ENCODE assay signal across 10 cellular contexts in the genomic region with DNA sequence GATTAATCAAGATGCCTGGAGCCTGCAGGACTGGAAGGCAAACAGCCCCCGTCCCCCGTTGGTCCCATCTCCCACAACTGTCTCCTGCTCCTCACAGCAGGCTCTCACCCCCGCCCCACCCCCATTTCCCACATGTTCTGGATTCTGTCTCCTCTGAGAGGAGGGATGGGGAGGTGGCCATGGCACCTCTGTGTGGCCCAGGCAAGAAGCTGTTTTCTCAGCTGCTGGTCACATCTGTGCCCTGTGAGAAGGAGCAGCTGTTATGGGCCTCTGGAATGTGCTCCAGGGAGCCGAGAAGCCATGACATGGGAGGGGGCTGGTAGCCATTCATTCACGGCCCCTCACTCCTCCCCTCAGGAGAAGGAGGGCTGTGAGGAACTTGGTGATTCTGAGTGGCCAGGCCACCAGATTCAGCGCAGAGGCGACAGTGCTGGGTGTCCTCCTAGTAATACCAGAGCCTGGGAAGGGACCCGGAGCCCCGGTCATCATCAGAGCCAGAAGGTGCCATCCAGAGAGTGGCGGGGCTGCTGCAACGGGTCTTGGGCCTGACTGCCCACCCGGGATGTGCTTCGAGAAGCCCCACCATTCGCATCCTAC. TPM values are rescaled to one million over a fixed set of nuclear protein-coding genes. Genes with fewer than 3 reads are reported as not detected.
DNase-seq lines count a peak whose midpoint lies in the region; ATAC-seq and TF ChIP-seq lines count a peak whose summit lies in the region.
"Had no signal": no experiment of that assay in that cellular context is flagged by ENCODE, and none has a peak within 500 bp of the region (broad histone marks: within the 10 kb centered on the region; RNA-seq: fewer than 3 reads in every experiment).

No MANE protein-coding gene starts in this region.

- H3K4me3 Mint-ChIP-seq in CD4-positive, alpha-beta memory T cell = no peak overlapping the region

- H3K36me3 ChIP-seq in PC-3 (ENCODE audit: low read depth, low read length) = 0 out of 2 replicates have a peak, but pooled peaks cover 3% of the 10 kb centered on the region
- no peaks in the 10 kb centered on the region for H3K36me3 ChIP-seq in neural cell (ENCODE audit: insufficient read depth, low read length)
- H3K36me3 ChIP-seq in CD4-positive, alpha-beta memory T cell (ENCODE audit: insufficient read depth, low read length) = no peaks in the 10 kb centered on the region
- H3K36me3 ChIP-seq in MG63 = no peaks in the 10 kb centered on the region

- H3K27ac ChIP-seq in PC-3 (ENCODE audit: low read length) = no peak overlapping the region
- H3K27ac ChIP-seq in neural cell (ENCODE audit: low read length) = no peak overlapping the region
- no peak overlapping the region for H3K27ac ChIP-seq in CD4-positive, alpha-beta memory T cell (ENCODE audit: low read depth, low read length)

- H3K4me2 ChIP-seq in PC-3 (ENCODE audit: low read length) (peak overlapping the region; percentile 93), neural cell (ENCODE audit: low read length) (no peak overlapping the region)

- H3F3A ChIP-seq in PC-3 (ENCODE audit: low read length, unreplicated experiment) = no peaks in the 10 kb centered on the region
- H3F3A ChIP-seq in neural cell (ENCODE audit: insufficient read depth, low read length, poor library complexity, severe bottlenecking) = no peaks in the 10 kb centered on the region

- H3K79me2 ChIP-seq in PC-3 (ENCODE audit: low read length) (peaks cover 20% of the 10 kb centered on the region), neural cell (replicated peaks; ENCODE audit: insufficient read depth, low read length) (peaks cover 47% of the 10 kb centered on the region)

- H3K9me3 ChIP-seq in PC-3 (ENCODE audit: low read length) (no peaks in the 10 kb centered on the region), neural cell (ENCODE audit: low read length) (no peaks in the 10 kb centered on the region), MG63 (no peaks in the 10 kb centered on the region)
- no peaks in the 10 kb centered on the region for H3K9me3 ChIP-seq in CD4-positive, alpha-beta memory T cell (ENCODE audit: control insufficient read depth in 1 of 2, low read length in 2 of 2)

- H3K9ac ChIP-seq in PC-3 (ENCODE audit: low read length) (peak overlapping the region; percentile 67; the same call in 1 of the 2 replicates), neural cell (ENCODE audit: low read length) (peak overlapping the region; percentile 61)

- H3K9me3 Mint-ChIP-seq in CD4-positive, alpha-beta memory T cell = peaks cover 0 to 2% (median 0%) of the 10 kb centered on the region in 8 donors
- H3K9me3 Mint-ChIP-seq: naive B cell had no signal

- H3K4me3 ChIP-seq in AG04449 (ENCODE audit: low read depth, low read length) (peak overlapping the region; percentile 51), PC-3 (ENCODE audit: low read length) (peak overlapping the region; percentile 64), fibroblast of pulmonary artery (replicated peaks; ENCODE audit: low read depth, low read length) (peak overlapping the region; percentile 40), neural cell (ENCODE audit: low read length) (peak overlapping the region; percentile 64), MG63 (no peak overlapping the region)
- no peak overlapping the region for H3K4me3 ChIP-seq in CD4-positive, alpha-beta memory T cell (ENCODE audit: low read length in 2 of 2)

- no peaks in the 10 kb centered on the region for H3K36me3 Mint-ChIP-seq in CD4-positive, alpha-beta memory T cell

- H3K4me1 Mint-ChIP-seq in CD4-positive, alpha-beta memory T cell = peaks cover 1 to 14% (median 12%) of the 10 kb centered on the region in 4 donors

- TF ChIP-seq RAD21 in neural cell (conservative IDR thresholded peaks at IDR 0.05) = no peak

- intact Hi-C loops in PC-3 (cut with micrococcal nuclease) = no loop called here
- intact Hi-C loops in CD4-positive, alpha-beta memory T cell (cut with micrococcal nuclease) = no loop called here

- peaks cover 42 to 50% of the 10 kb centered on the region in 2 donors for H3K27me3 Mint-ChIP-seq in CD4-positive, alpha-beta memory T cell

- peaks cover 28% of the 10 kb centered on the region for H3K4me1 ChIP-seq in PC-3 (ENCODE audit: insufficient read depth, low read length)
- H3K4me1 ChIP-seq in CD4-positive, alpha-beta memory T cell (ENCODE audit: insufficient read depth, low read length) = peaks cover 14% of the 10 kb centered on the region

- CTCF ChIA-PET in AG04449 (lab: Yijun Ruan, JAX) (interaction anchor here (0.6 to 49.8 kb wide), 14 partner anchors 8 to 290 kb away, joined by 3 to 2951 read pairs (median 14); a partner anchor contains a TSS), PC-3 (lab: Charles Lee) (interaction anchor here (1.0 to 3.4 kb wide), 2 partner anchors 13 to 15 kb away, joined by 3 to 37 read pairs; no protein-coding TSS in a partner anchor)
- CTCF ChIA-PET in CD4-positive, alpha-beta memory T cell (lab: Charles Lee; ENCODE audit: partially characterized antibody) = interaction anchor here (0.8 to 6.2 kb wide), 7 partner anchors 10 to 51 kb away, joined by 3 to 60 read pairs (median 25); no protein-coding TSS in a partner anchor

- TF ChIP-seq EP300 in neural cell (conservative IDR thresholded peaks at IDR 0.05; ENCODE audit: poor library complexity, severe bottlenecking) = no peak

- no peaks in the 10 kb centered on the region for H3K9me2 ChIP-seq in PC-3 (replicated peaks; ENCODE audit: low read length)
- H3K9me2 ChIP-seq in neural cell (ENCODE audit: insufficient read depth, low read length) = no peaks in the 10 kb centered on the region

- POLR2A ChIA-PET in AG04449 (lab: Yijun Ruan, JAX) (interaction anchor here (0.9 to 2.9 kb wide), 3 partner anchors 9 to 53 kb away, joined by 3 to 14 read pairs (median 4); a partner anchor contains a TSS), PC-3 (lab: Charles Lee; ENCODE audit: unreplicated experiment) (interaction anchor here (0.6 kb wide), 1 partner anchor 53 kb away, joined by 3 read pairs; a partner anchor contains a TSS)
- POLR2A ChIA-PET in CD4-positive, alpha-beta memory T cell (lab: Charles Lee; ENCODE audit: partially characterized antibody) = no interaction called here

- H3K27ac Mint-ChIP-seq in CD4-positive, alpha-beta memory T cell = no peak overlapping the region
- H3K27ac Mint-ChIP-seq: naive B cell had no signal

- H3K27me3 ChIP-seq in PC-3 (ENCODE audit: low read length) = no peaks in the 10 kb centered on the region
- H3K27me3 ChIP-seq in neural cell (ENCODE audit: insufficient read depth, low read depth, low read length) = peaks cover 4% of the 10 kb centered on the region
- peaks cover 34% of the 10 kb centered on the region for H3K27me3 ChIP-seq in CD4-positive, alpha-beta memory T cell (ENCODE audit: insufficient read depth, low read length)
- H3K27me3 ChIP-seq in MG63 = no peaks in the 10 kb centered on the region

- TF ChIP-seq CTCF in AG04449 (IDR thresholded peaks at IDR 0.05; ENCODE audit: insufficient read depth, low read length, missing control alignments) (no peak), PC-3 (conservative IDR thresholded peaks at IDR 0.05; ENCODE audit: low read depth, low read length) (no peak), fibroblast of pulmonary artery (IDR thresholded peaks at IDR 0.05; ENCODE audit: low read length, missing control alignments) (no peak), neural cell (IDR thresholded peaks at IDR 0.05; ENCODE audit: poor library complexity, severe bottlenecking) (no peak)

- no TSS peak for BruUV-seq in PC-3 (replicated peaks; lab: Mats Ljungman, UMichigan)

- H4K20me1 ChIP-seq in PC-3 (ENCODE audit: low read length) (no peaks in the 10 kb centered on the region), neural cell (ENCODE audit: insufficient read depth) (no peaks in the 10 kb centered on the region)

- no peak overlapping the region for H2AFZ ChIP-seq in PC-3 (ENCODE audit: low read length)
- H2AFZ ChIP-seq in neural cell (ENCODE audit: low read depth, low read length) = no peak overlapping the region

- ATAC-seq in PC-3 = no peak
- no peak for ATAC-seq in GM18873 (IDR thresholded peaks at IDR 0.05; ENCODE audit: low FRiP score, unreplicated experiment)

- DNase-seq in AG04449 (ENCODE audit: low read depth, low spot score) = no peak
- no peak for DNase-seq in PC-3
- DNase-seq in fibroblast of pulmonary artery (ENCODE audit: low read depth) = no peak
- no peak for DNase-seq in CD4-positive, alpha-beta memory T cell
- no peak for DNase-seq in activated CD8-positive, alpha-beta memory T cell treated with anti-CD3 and anti-CD28 coated beads, Interleukin-2, amount 50 U/mL, for 4 hours
- no peak for DNase-seq in MG63
- DNase-seq: naive B cell; stimulated activated naive CD4-positive, alpha-beta T cell had no signal

TF ChIP-seq in neural cell, 6 proteins besides CTCF, POLR2A, EP300 and RAD21 (continues in another document):
- TF ChIP-seq TAF1 (IDR thresholded peaks at IDR 0.05; ENCODE audit: low read depth) = no peak
- peak; percentile 9 for TF ChIP-seq MXI1 (conservative IDR thresholded peaks at IDR 0.05; ENCODE audit: poor library complexity, severe bottlenecking)

RNA-seq across cellular contexts. Expression of a gene that starts 1.4 kb away (rescaled TPM):
- 58.2 and 70.0 TPM in 2 replicates for total RNA-seq in PC-3 (2014; rRNA removed)
- 9.9 and 13.7 TPM in 2 replicates for polyA plus RNA-seq in neural cell
- polyA minus RNA-seq in neural cell = 26.1 and 29.6 TPM in 2 replicates
- not detected for total RNA-seq in CD4-positive, alpha-beta memory T cell
- not detected for polyA plus RNA-seq in CD4-positive, alpha-beta memory T cell
- total RNA-seq in MG63 (2014; rRNA removed; shearing (Covaris generic); ENCODE audit: low replicate concordance) = 0.03 TPM in 1 of 2 replicates, not detected in the other

RNA-seq across cellular contexts. Expression of a gene that starts 29.6 kb away (rescaled TPM):
- 120 and 150 TPM in 2 replicates for total RNA-seq in PC-3 (2014; rRNA removed)
- polyA plus RNA-seq in neural cell = 3.4 and 7.7 TPM in 2 replicates
- polyA minus RNA-seq in neural cell = 1.3 and 1.7 TPM in 2 replicates
- under 1 TPM; 0.55 to 0.61 TPM for total RNA-seq in CD4-positive, alpha-beta memory T cell
- under 1 TPM in 1 of 2 donors, not detected in 1; 0.21 TPM for polyA plus RNA-seq in CD4-positive, alpha-beta memory T cell
- 57.8 and 62.8 TPM in 2 replicates for total RNA-seq in MG63 (2014; rRNA removed; shearing (Covaris generic); ENCODE audit: low replicate concordance)

RNA-seq across cellular contexts. Expression of a gene that starts 33.9 kb away (rescaled TPM):
- total RNA-seq in PC-3 (2014; rRNA removed) = not detected in 2 replicates
- 0.58 TPM in 1 of 2 replicates, not detected in the other for polyA plus RNA-seq in neural cell
- not detected in 2 replicates for polyA minus RNA-seq in neural cell
- total RNA-seq in CD4-positive, alpha-beta memory T cell = not detected
- polyA plus RNA-seq in CD4-positive, alpha-beta memory T cell = not detected
- total RNA-seq in MG63 (2014; rRNA removed; shearing (Covaris generic); ENCODE audit: low replicate concordance) = not detected in 2 replicates

RNA-seq across cellular contexts. Expression of a gene that starts 52.5 kb away (rescaled TPM):
- total RNA-seq in PC-3 (2014; rRNA removed) = 10.4 and 14.6 TPM in 2 replicates
- polyA plus RNA-seq in neural cell = 11.9 and 13.1 TPM in 2 replicates
- polyA minus RNA-seq in neural cell = 7.1 and 8.1 TPM in 2 replicates
- 10 to 100 TPM; 30.5 to 35.7 TPM for total RNA-seq in CD4-positive, alpha-beta memory T cell
- polyA plus RNA-seq in CD4-positive, alpha-beta memory T cell = 1 to 10 TPM; 4.6 to 7.5 TPM
- 10.0 and 20.8 TPM in 2 replicates for total RNA-seq in MG63 (2014; rRNA removed; shearing (Covaris generic); ENCODE audit: low replicate concordance)

RNA-seq across cellular contexts. Expression of a gene that starts 52.8 kb away (rescaled TPM):
- total RNA-seq in PC-3 (2014; rRNA removed) = 39.2 and 51.7 TPM in 2 replicates
- polyA plus RNA-seq in neural cell = 8.5 and 13.1 TPM in 2 replicates
- polyA minus RNA-seq in neural cell = 17.9 and 19.5 TPM in 2 replicates
- total RNA-seq in CD4-positive, alpha-beta memory T cell = 10 to 100 TPM; 47.9 to 53.1 TPM
- 10 to 100 TPM; 11.4 to 19.3 TPM for polyA plus RNA-seq in CD4-positive, alpha-beta memory T cell
- total RNA-seq in MG63 (2014; rRNA removed; shearing (Covaris generic); ENCODE audit: low replicate concordance) = 15.6 and 38.7 TPM in 2 replicates

Comparison
In these comparisons a context has a peak if more than half of its experiments do, and no peak if none do; other contexts are left out.
1. H3K4me3 ChIP-seq: peak in AG04449 (single experiment), PC-3 (single experiment), fibroblast of pulmonary artery (single experiment) and neural cell (single experiment); none in CD4-positive, alpha-beta memory T cell (0 of 2) and MG63 (single experiment).
2. RNA of a gene that starts 1.4 kb away (total RNA-seq): 58.2 to 70.0 TPM in PC-3; 0.03 TPM in MG63 and not detected in CD4-positive, alpha-beta memory T cell; every median in the first group is over 10 times any median in the second.
3. RNA of a gene that starts 29.6 kb away (total RNA-seq): 120 to 150 TPM in PC-3 and 57.8 to 62.8 TPM in MG63; 0.55 to 0.61 TPM in CD4-positive, alpha-beta memory T cell; every median in the first group is over 10 times any median in the second.